1 cellular context compared by ENCODE assay signal in genomic region chr20:63186528-63187316, GRCh38.
TF ChIP-seq lines count a peak whose summit lies in the region.

No MANE protein-coding gene starts in this region.

TF ChIP-seq in HCT116, 20 proteins besides CTCF, POLR2A, EP300 and RAD21:
- TF ChIP-seq EGR1 (IDR thresholded peaks at IDR 0.05; ENCODE audit: low read depth), result no peak
- TF ChIP-seq SRF (IDR thresholded peaks at IDR 0.05; ENCODE audit: low read depth), result no peak
- TF ChIP-seq, protein P1, sequence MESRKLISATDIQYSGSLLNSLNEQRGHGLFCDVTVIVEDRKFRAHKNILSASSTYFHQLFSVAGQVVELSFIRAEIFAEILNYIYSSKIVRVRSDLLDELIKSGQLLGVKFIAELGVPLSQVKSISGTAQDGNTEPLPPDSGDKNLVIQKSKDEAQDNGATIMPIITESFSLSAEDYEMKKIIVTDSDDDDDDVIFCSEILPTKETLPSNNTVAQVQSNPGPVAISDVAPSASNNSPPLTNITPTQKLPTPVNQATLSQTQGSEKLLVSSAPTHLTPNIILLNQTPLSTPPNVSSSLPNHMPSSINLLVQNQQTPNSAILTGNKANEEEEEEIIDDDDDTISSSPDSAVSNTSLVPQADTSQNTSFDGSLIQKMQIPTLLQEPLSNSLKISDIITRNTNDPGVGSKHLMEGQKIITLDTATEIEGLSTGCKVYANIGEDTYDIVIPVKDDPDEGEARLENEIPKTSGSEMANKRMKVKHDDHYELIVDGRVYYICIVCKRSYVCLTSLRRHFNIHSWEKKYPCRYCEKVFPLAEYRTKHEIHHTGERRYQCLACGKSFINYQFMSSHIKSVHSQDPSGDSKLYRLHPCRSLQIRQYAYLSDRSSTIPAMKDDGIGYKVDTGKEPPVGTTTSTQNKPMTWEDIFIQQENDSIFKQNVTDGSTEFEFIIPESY (IDR thresholded peaks at IDR 0.05; ENCODE audit: extremely low read depth, insufficient replicate concordance, low read length), result no peak
- no peak for TF ChIP-seq FOSL1 (IDR thresholded peaks at IDR 0.05; ENCODE audit: low read depth)
- TF ChIP-seq ZFX (IDR thresholded peaks at IDR 0.05), result no peak
- TF ChIP-seq, protein P2, sequence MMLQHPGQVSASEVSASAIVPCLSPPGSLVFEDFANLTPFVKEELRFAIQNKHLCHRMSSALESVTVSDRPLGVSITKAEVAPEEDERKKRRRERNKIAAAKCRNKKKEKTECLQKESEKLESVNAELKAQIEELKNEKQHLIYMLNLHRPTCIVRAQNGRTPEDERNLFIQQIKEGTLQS (IDR thresholded peaks at IDR 0.05), result no peak
- no peak for TF ChIP-seq ZNF274 (IDR thresholded peaks at IDR 0.05; ENCODE audit: low read depth, low read length)
- TF ChIP-seq POLR2AphosphoS5 (IDR thresholded peaks at IDR 0.05; ENCODE audit: low read depth, low read length), result no peak
- no peak for TF ChIP-seq CEBPB (IDR thresholded peaks at IDR 0.05; ENCODE audit: low read depth)
- no peak for TF ChIP-seq YY1 (IDR thresholded peaks at IDR 0.05; ENCODE audit: extremely low read depth, insufficient replicate concordance, low read depth, low read length)
- TF ChIP-seq JUND (IDR thresholded peaks at IDR 0.05), result no peak
- TF ChIP-seq SIN3A (IDR thresholded peaks at IDR 0.05; ENCODE audit: low read depth), result no peak
- no peak for TF ChIP-seq ELF1 (IDR thresholded peaks at IDR 0.05; ENCODE audit: borderline replicate concordance, low read depth)
- no peak for TF ChIP-seq EZH2 (IDR thresholded peaks at IDR 0.05)
- TF ChIP-seq SP1 (IDR thresholded peaks at IDR 0.05; ENCODE audit: low read depth), result no peak
- TF ChIP-seq EZH2phosphoT487 (IDR thresholded peaks at IDR 0.05; ENCODE audit: borderline replicate concordance), result no peak
- TF ChIP-seq, protein P3, sequence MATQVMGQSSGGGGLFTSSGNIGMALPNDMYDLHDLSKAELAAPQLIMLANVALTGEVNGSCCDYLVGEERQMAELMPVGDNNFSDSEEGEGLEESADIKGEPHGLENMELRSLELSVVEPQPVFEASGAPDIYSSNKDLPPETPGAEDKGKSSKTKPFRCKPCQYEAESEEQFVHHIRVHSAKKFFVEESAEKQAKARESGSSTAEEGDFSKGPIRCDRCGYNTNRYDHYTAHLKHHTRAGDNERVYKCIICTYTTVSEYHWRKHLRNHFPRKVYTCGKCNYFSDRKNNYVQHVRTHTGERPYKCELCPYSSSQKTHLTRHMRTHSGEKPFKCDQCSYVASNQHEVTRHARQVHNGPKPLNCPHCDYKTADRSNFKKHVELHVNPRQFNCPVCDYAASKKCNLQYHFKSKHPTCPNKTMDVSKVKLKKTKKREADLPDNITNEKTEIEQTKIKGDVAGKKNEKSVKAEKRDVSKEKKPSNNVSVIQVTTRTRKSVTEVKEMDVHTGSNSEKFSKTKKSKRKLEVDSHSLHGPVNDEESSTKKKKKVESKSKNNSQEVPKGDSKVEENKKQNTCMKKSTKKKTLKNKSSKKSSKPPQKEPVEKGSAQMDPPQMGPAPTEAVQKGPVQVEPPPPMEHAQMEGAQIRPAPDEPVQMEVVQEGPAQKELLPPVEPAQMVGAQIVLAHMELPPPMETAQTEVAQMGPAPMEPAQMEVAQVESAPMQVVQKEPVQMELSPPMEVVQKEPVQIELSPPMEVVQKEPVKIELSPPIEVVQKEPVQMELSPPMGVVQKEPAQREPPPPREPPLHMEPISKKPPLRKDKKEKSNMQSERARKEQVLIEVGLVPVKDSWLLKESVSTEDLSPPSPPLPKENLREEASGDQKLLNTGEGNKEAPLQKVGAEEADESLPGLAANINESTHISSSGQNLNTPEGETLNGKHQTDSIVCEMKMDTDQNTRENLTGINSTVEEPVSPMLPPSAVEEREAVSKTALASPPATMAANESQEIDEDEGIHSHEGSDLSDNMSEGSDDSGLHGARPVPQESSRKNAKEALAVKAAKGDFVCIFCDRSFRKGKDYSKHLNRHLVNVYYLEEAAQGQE (IDR thresholded peaks at IDR 0.05; ENCODE audit: low read depth), result no peak
- TF ChIP-seq TCF7L2 (IDR thresholded peaks at IDR 0.05; ENCODE audit: borderline replicate concordance, extremely low read depth, insufficient read depth, insufficient read length), result no peak
TF ChIP-seq in HCT116: peak in this region for 0.
